In the genomic region with DNA sequence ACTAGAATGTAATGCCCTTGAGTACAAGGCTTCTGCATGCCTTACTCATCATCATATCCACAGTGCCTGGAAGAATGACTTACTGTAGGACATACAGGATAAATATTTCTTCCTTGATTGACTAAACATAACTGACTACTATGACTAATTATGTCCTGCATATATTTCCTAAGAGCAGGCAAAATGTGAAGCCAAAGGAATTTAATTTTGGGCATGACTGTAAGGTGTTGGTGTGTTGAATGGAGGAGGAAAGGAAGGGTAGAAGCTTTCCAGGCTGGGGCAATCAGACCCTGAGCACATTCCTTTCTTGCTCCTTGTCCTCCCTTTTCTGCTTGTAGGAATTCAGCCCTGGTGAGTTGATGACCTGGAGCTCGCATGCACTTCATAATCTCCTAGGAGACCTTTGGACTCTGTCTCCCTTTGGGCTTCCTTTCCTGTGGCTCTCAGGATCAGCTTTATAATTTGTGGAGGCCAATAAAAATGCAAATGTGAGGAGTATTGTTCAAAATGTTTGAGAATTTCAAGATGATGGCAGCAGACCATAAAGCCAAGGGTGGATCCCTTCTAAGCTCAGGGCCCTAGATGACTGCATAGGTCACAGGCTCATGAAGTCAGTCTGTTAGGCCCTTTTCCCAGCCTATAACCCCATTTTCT, we compare ENCODE assay signal across 12 cellular contexts.
DNase-seq lines count a peak whose midpoint lies in the region.
"Had no signal": no experiment of that assay in that cellular context is flagged by ENCODE, and none has a peak within 500 bp of the region (broad histone marks: within the 10 kb centered on the region; RNA-seq: fewer than 3 reads in every experiment).

No MANE protein-coding gene starts in this region.

- H3K4me3 Mint-ChIP-seq in activated CD4-positive, alpha-beta memory T cell treated with anti-CD3 and anti-CD28 coated beads, Interleukin-2, amount 10 ng/mL, durations not matched to agents 7 days and 5 days = no peak overlapping the region
- H3K4me3 Mint-ChIP-seq: dendritic cell treated with granulocyte-macrophage colony-stimulating factor and Interleukin-4, amounts not matched to agents 40 ng/mL and 50 ng/mL, for 4 days; neural crest cell had no signal

- POLR2A ChIA-PET in activated CD4-positive, alpha-beta memory T cell treated with anti-CD3 and anti-CD28 coated beads, Interleukin-2, amount 10 ng/mL, durations not matched to agents 7 days and 5 days (lab: Charles Lee) = no interaction called here

- CTCF ChIA-PET in activated CD4-positive, alpha-beta memory T cell treated with anti-CD3 and anti-CD28 coated beads, Interleukin-2, amount 10 ng/mL, durations not matched to agents 7 days and 5 days (lab: Charles Lee) = no interaction called here

- H3K4me1 Mint-ChIP-seq in activated CD4-positive, alpha-beta memory T cell treated with anti-CD3 and anti-CD28 coated beads, Interleukin-2, amount 10 ng/mL, durations not matched to agents 7 days and 5 days = peaks cover 1% of the 10 kb centered on the region

- peaks cover 9% of the 10 kb centered on the region for H3K27me3 Mint-ChIP-seq in activated CD4-positive, alpha-beta memory T cell treated with anti-CD3 and anti-CD28 coated beads, Interleukin-2, amount 10 ng/mL, durations not matched to agents 7 days and 5 days
- H3K27me3 Mint-ChIP-seq: dendritic cell treated with granulocyte-macrophage colony-stimulating factor and Interleukin-4, amounts not matched to agents 40 ng/mL and 50 ng/mL, for 4 days had no signal

- no peaks in the 10 kb centered on the region for H3K9me3 Mint-ChIP-seq in activated CD4-positive, alpha-beta memory T cell treated with anti-CD3 and anti-CD28 coated beads, Interleukin-2, amount 10 ng/mL, durations not matched to agents 7 days and 5 days
- H3K9me3 Mint-ChIP-seq: dendritic cell treated with granulocyte-macrophage colony-stimulating factor and Interleukin-4, amounts not matched to agents 40 ng/mL and 50 ng/mL, for 4 days had no signal

- H3K36me3 Mint-ChIP-seq in activated CD4-positive, alpha-beta memory T cell treated with anti-CD3 and anti-CD28 coated beads, Interleukin-2, amount 10 ng/mL, durations not matched to agents 7 days and 5 days (ENCODE audit: low read depth) = no peaks in the 10 kb centered on the region

- peak; percentile 90 for DNase-seq in EH (ENCODE audit: low read depth)
- peak; percentile 61 for DNase-seq in NCI-H69 (lab: John Stamatoyannopoulos, UW)
- DNase-seq in epithelial cell of prostate (ENCODE audit: low read depth, low spot score) = peak; percentile 64
- DNase-seq in non-pigmented ciliary epithelial cell (ENCODE audit: low read depth) = peak; percentile 60
- DNase-seq in UCSD-AML1 (lab: John Stamatoyannopoulos, UW; ENCODE audit: unreplicated experiment) = no peak
- no peak for DNase-seq in activated CD4-positive, alpha-beta memory T cell treated with anti-CD3 and anti-CD28 coated beads, Interleukin-2, amount 10 ng/mL, durations not matched to agents 7 days and 5 days
- no peak for DNase-seq in NCI-H446 treated with DMSO at 0.1 percent for 48 hours (lab: John Stamatoyannopoulos, UW)
- no peak for DNase-seq in medulla oblongata (ENCODE audit: extremely low spot score)
- DNase-seq: stimulated activated CD4-positive, alpha-beta T cell treated with anti-CD3 and anti-CD28 coated beads, Interleukin-4, amount 100 ng/mL, for 1 hour; substantia nigra had no signal

- peak overlapping the region; percentile 67 for H3K27ac ChIP-seq in epithelial cell of prostate

- H3K27ac Mint-ChIP-seq in activated CD4-positive, alpha-beta memory T cell treated with anti-CD3 and anti-CD28 coated beads, Interleukin-2, amount 10 ng/mL, durations not matched to agents 7 days and 5 days = no peak overlapping the region
- H3K27ac Mint-ChIP-seq: dendritic cell treated with granulocyte-macrophage colony-stimulating factor and Interleukin-4, amounts not matched to agents 40 ng/mL and 50 ng/mL, for 4 days had no signal

Comparison
In these comparisons a context has a peak if more than half of its experiments do, and no peak if none do; other contexts are left out.
1. DNase-seq: peak in EH (single experiment), NCI-H69 (single experiment), epithelial cell of prostate (single experiment) and non-pigmented ciliary epithelial cell (single experiment); none in UCSD-AML1 (single experiment), activated CD4-positive, alpha-beta memory T cell treated with anti-CD3 and anti-CD28 coated beads, Interleukin-2, amount 10 ng/mL, durations not matched to agents 7 days and 5 days (single experiment), NCI-H446 treated with DMSO at 0.1 percent for 48 hours (single experiment) and medulla oblongata (single experiment).